14 cellular contexts compared by ENCODE assay signal in the genomic region with DNA sequence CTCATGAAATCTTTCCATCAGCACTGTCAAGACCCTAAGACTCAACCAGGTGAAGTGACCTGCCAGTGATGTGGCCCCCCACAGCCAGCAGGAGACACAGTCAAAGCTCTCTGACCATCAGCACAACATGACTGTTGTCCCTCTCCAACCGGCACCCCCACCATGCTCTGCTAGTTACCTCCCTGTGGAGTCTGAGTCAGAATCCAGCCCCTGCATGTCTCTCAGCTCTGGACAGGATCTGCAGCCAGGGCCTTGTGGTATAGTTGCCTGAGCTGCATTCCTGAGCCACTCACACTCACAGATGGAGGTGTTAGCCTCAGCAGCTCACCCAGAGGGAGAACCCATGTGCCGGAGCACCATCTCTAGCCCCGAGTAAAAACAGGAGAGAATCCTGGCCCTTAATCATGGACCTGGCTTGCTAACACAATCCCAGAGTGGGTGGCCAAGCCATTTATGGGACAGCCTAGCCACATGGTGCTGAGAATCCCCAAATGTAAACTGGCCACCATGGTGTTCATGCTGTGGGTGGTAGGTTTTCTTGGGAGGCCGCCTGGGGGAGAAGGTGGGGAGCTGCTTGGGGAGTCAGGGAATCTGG.
DNase-seq lines count a peak whose midpoint lies in the region; ATAC-seq and TF ChIP-seq lines count a peak whose summit lies in the region.
"Had no signal": no experiment of that assay in that cellular context is flagged by ENCODE, and none has a peak within 500 bp of the region (broad histone marks: within the 10 kb centered on the region; RNA-seq: fewer than 3 reads in every experiment).

No MANE protein-coding gene starts in this region.

- H3K4me3 ChIP-seq in brain microvascular endothelial cell (ENCODE audit: low read depth, low read length): no peak overlapping the region
- H3K4me3 ChIP-seq: thoracic aorta had no signal

- H3K27ac ChIP-seq in brain microvascular endothelial cell: no peak overlapping the region
- H3K27ac ChIP-seq: thoracic aorta had no signal

- peak; percentile 88 for DNase-seq in EH (ENCODE audit: low read depth)
- peak; percentile 87 for DNase-seq in brain microvascular endothelial cell
- DNase-seq in kidney tubule cell (ENCODE audit: low spot score): peak; percentile 92
- DNase-seq in NCI-H1105 treated with DMSO at 0.1 percent for 48 hours (lab: John Stamatoyannopoulos, UW): no peak
- DNase-seq in GDM1 (lab: John Stamatoyannopoulos, UW): no peak
- no peak for DNase-seq in DMS79 treated with DMSO at 0.1 percent for 48 hours (lab: John Stamatoyannopoulos, UW)
- DNase-seq: activated CD4-positive, alpha-beta memory T cell treated with anti-CD3 and anti-CD28 coated beads, Interleukin-2, amount 10 ng/mL, durations not matched to agents 7 days and 5 days; activated naive CD4-positive, alpha-beta T cell treated with anti-CD3 and anti-CD28 coated beads, Interleukin-2, amount 10 ng/mL, durations not matched to agents 7 days and 5 days; CD4-positive, CD25-positive, alpha-beta regulatory T cell; NCI-H1436 treated with DMSO at 0.1 percent for 48 hours; T-helper 1 cell had no signal

- in situ Hi-C loops in brain microvascular endothelial cell (cut with HindIII; ENCODE audit: low pct_ligation_motif_present, low sequenced_read_pairs): no loop called here

- no peak for TF ChIP-seq CTCF in brain microvascular endothelial cell (IDR thresholded peaks at IDR 0.05; ENCODE audit: low read depth, low read length, missing control alignments)

- H3K36me3 ChIP-seq in brain microvascular endothelial cell (replicated peaks): peaks cover 89% of the 10 kb centered on the region

- peak; percentile 3 for ATAC-seq in HG03565 (IDR thresholded peaks at IDR 0.05; ENCODE audit: unreplicated experiment)
- ATAC-seq in GM21737 (IDR thresholded peaks at IDR 0.05; ENCODE audit: unreplicated experiment): no peak

- no peaks in the 10 kb centered on the region for H3K27me3 ChIP-seq in brain microvascular endothelial cell (replicated peaks)

Comparison
In these comparisons a context has a peak if more than half of its experiments do, and no peak if none do; other contexts are left out.
1. DNase-seq: peak in EH (single experiment), brain microvascular endothelial cell (single experiment) and kidney tubule cell (single experiment); none in NCI-H1105 treated with DMSO at 0.1 percent for 48 hours (single experiment), GDM1 (single experiment) and DMS79 treated with DMSO at 0.1 percent for 48 hours (single experiment).